In the genomic region with DNA sequence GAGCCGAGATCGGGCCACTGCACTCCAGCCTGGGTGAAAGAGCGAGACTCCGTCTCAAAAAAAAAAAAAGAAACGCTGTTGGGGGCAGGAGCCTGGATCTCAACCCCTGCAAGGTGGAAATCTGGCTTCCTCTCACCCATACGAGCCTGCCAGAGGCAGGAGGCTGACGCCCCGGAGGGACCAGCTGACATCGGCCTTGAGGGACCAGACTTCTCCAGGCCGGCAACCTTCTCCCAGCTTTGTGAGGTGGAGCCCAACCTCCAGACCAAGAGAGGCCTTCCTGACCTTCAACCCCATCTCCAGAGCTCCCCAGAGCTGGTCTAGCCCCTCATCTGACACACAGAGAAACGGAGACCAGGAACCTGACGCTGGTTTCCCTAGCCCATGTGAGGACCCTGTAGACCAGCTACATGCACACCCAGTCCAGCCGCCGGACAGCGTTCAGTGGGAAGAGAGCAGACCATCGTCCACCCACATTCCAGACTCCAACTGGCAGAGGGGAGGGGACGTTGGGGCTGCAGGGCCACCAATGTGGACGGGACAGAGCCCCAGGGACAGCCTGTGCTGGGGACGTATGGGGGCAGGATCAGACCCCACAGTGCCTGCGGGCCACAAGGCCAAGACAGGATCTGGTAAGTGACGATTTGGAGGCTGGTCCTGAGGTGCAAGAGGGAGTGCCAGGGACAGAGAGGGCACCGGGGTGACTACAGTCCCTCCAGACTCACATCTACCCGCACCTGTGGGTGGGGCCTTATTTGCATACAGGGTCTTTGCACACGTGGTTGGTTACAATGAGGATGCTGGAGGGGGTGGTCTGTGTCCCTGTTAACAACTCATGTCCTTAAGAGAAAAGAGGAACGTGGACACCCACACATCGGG, we compare ENCODE assay signal across 1 cellular context.
TF ChIP-seq lines count a peak whose summit lies in the region.

No MANE protein-coding gene starts in this region.

TF ChIP-seq in K562, 482 proteins besides CTCF, POLR2A, EP300 and RAD21:
- no peak for TF ChIP-seq ZNF282 (CRISPR knock-in tag; IDR thresholded peaks at IDR 0.05)
- TF ChIP-seq RBM39 (optimal IDR thresholded peaks at IDR 0.05; ENCODE audit: low read depth, low read length) = no peak
- TF ChIP-seq ZNF764 (CRISPR knock-in tag; IDR thresholded peaks at IDR 0.05; ENCODE audit: low read depth) = no peak
- TF ChIP-seq RBBP5 (IDR thresholded peaks at IDR 0.05; ENCODE audit: borderline replicate concordance, insufficient read depth, low read length, poor library complexity, severe bottlenecking) = no peak
- peak; percentile 4; the same call in 1 of the 2 replicates for TF ChIP-seq POLR2G (IDR thresholded peaks at IDR 0.05; ENCODE audit: low read depth, low read length)
- TF ChIP-seq ZNF12 (CRISPR knock-in tag; IDR thresholded peaks at IDR 0.05) = no peak
- TF ChIP-seq MCM5 (IDR thresholded peaks at IDR 0.05; ENCODE audit: low read depth) = no peak
- TF ChIP-seq, protein P1, sequence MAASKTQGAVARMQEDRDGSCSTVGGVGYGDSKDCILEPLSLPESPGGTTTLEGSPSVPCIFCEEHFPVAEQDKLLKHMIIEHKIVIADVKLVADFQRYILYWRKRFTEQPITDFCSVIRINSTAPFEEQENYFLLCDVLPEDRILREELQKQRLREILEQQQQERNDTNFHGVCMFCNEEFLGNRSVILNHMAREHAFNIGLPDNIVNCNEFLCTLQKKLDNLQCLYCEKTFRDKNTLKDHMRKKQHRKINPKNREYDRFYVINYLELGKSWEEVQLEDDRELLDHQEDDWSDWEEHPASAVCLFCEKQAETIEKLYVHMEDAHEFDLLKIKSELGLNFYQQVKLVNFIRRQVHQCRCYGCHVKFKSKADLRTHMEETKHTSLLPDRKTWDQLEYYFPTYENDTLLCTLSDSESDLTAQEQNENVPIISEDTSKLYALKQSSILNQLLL (CRISPR knock-in tag; IDR thresholded peaks at IDR 0.05; ENCODE audit: borderline replicate concordance) = no peak
